1 cellular context compared by ENCODE assay signal in genomic region chr6:114282268-114282667, GRCh38.
TF ChIP-seq lines count a peak whose summit lies in the region.

No MANE protein-coding gene starts in this region.

TF ChIP-seq in WTC11, 78 proteins besides CTCF, POLR2A, EP300 and RAD21 (continued from another document):
- TF ChIP-seq ZNF425 (CRISPR knock-in tag; conservative IDR thresholded peaks at IDR 0.05) (no peak), ZNF281 (CRISPR knock-in tag; IDR thresholded peaks at IDR 0.05) (no peak)
